Comparison of ENCODE assay signal across 30 cellular contexts in the genomic region with DNA sequence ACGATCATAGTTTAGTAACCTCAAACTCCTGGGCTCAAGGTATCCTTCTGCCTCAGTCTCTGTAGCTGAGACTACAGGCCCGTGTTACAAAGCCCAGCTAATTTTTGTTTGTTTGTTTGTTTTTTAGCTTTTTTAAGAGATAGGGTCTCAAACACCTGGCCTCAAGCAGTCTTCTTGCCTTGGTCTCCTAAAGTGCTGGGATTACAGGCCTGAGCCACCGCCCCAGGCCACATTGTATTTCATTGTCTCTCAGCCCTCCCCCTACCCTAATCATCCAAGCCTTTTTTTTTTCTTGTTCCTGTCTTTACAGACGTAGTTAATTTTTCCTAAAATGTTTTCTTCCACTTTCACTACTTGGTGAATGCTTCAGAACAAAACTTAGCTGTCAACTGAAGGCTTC.
"Had no signal": no experiment of that assay in that cellular context is flagged by ENCODE, and none has a peak within 500 bp of the region (broad histone marks: within the 10 kb centered on the region; RNA-seq: fewer than 3 reads in every experiment).

No MANE protein-coding gene starts in this region.

- ATAC-seq: gastroesophageal sphincter; left cardiac atrium; left ventricle myocardium superior; sciatic nerve; stimulated activated effector memory CD8-positive, alpha-beta T cell treated with anti-CD3 and anti-CD28 coated beads, Interleukin-12 subunit alpha, Interleukin-12 subunit beta, amount 100 ng/mL, for 72 hours had no signal

- H3K27me3 ChIP-seq: brain microvascular endothelial cell, dorsolateral prefrontal cortex, gastroesophageal sphincter, hepatocyte, upper lobe of left lung, vagina had no signal

- H3K4me3 Mint-ChIP-seq: mesothelial cell of epicardium; naive B cell; stimulated activated effector memory CD8-positive, alpha-beta T cell treated with anti-CD3 and anti-CD28 coated beads, Interleukin-12 subunit alpha, Interleukin-12 subunit beta, amount 100 ng/mL, for 72 hours; stimulated activated naive CD8-positive, alpha-beta T cell treated with anti-CD3 and anti-CD28 coated beads, Interleukin-15, Interleukin-2, amounts not matched to agents 100 ng/mL and 50 ng/mL, for 24 hours; T-helper 1 cell treated with Interleukin-12 subunit alpha and Interleukin-12 subunit beta and Interleukin-4 antibody, amounts not matched to agents 30 μg/mL and 1 μg/mL, for 36 hours had no signal

- H3K36me3 ChIP-seq: brain microvascular endothelial cell, gastroesophageal sphincter, thoracic aorta, vagina had no signal

- H3K27ac Mint-ChIP-seq: mesothelial cell of epicardium; stimulated activated effector memory CD8-positive, alpha-beta T cell treated with anti-CD3 and anti-CD28 coated beads, Interleukin-12 subunit alpha, Interleukin-12 subunit beta, amount 100 ng/mL, for 72 hours; stimulated activated naive CD8-positive, alpha-beta T cell treated with anti-CD3 and anti-CD28 coated beads, Interleukin-15, Interleukin-2, amounts not matched to agents 100 ng/mL and 50 ng/mL, for 24 hours; T-helper 1 cell treated with Interleukin-12 subunit alpha and Interleukin-12 subunit beta and Interleukin-4 antibody, amounts not matched to agents 30 μg/mL and 1 μg/mL, for 36 hours had no signal

- H3K27ac ChIP-seq: brain microvascular endothelial cell, coronary artery, dorsolateral prefrontal cortex, gastroesophageal sphincter, hepatocyte, skin epidermis, thoracic aorta, upper lobe of left lung, vagina, VCaP had no signal

- H3K27me3 Mint-ChIP-seq: naive B cell; stimulated activated naive CD8-positive, alpha-beta T cell treated with anti-CD3 and anti-CD28 coated beads, Interleukin-15, Interleukin-2, amounts not matched to agents 100 ng/mL and 50 ng/mL, for 24 hours had no signal

- H2AFZ ChIP-seq: hepatocyte had no signal

- H3K9me3 ChIP-seq: gastroesophageal sphincter, thoracic aorta, upper lobe of left lung, vagina had no signal

- DNase-seq: activated CD4-positive, alpha-beta T cell treated with anti-CD3 and anti-CD28 coated beads for 4 hours; activated CD4-positive, alpha-beta T cell treated with anti-CD3 and anti-CD28 coated beads, Interleukin-2, amount 50 U/mL, for 4 hours; activated CD8-positive, alpha-beta memory T cell treated with anti-CD3 and anti-CD28 coated beads for 24 hours; activated gamma-delta T cell; activated naive CD4-positive, alpha-beta T cell treated with anti-CD3 and anti-CD28 coated beads, Interleukin-2, amount 50 U/mL, for 16 hours; activated T-cell treated with anti-CD3 and anti-CD28 coated beads, Interleukin-2, amount 50 U/mL, for 1 hour; amniotic stem cell; brain microvascular endothelial cell; dorsolateral prefrontal cortex; effector memory CD4-positive, alpha-beta T cell; left cardiac atrium; left ventricle myocardium superior; naive B cell; occipital lobe; posterior cingulate gyrus; stimulated activated CD4-positive, alpha-beta T cell treated with anti-CD3 and anti-CD28 coated beads, Interleukin-4, amount 100 ng/mL, for 24 hours; T-helper 9 cell; upper lobe of left lung had no signal

- H3K9me3 Mint-ChIP-seq: mesothelial cell of epicardium; naive B cell; stimulated activated effector memory CD8-positive, alpha-beta T cell treated with anti-CD3 and anti-CD28 coated beads, Interleukin-12 subunit alpha, Interleukin-12 subunit beta, amount 100 ng/mL, for 72 hours; stimulated activated naive CD8-positive, alpha-beta T cell treated with anti-CD3 and anti-CD28 coated beads, Interleukin-15, Interleukin-2, amounts not matched to agents 100 ng/mL and 50 ng/mL, for 24 hours; T-helper 1 cell treated with Interleukin-12 subunit alpha and Interleukin-12 subunit beta and Interleukin-4 antibody, amounts not matched to agents 30 μg/mL and 1 μg/mL, for 36 hours had no signal

- H3K4me3 ChIP-seq: coronary artery, dorsolateral prefrontal cortex, gastroesophageal sphincter, hepatocyte, skin epidermis, thoracic aorta, upper lobe of left lung, vagina had no signal

- H3K4me2 ChIP-seq: hepatocyte had no signal
